In the genomic region with DNA sequence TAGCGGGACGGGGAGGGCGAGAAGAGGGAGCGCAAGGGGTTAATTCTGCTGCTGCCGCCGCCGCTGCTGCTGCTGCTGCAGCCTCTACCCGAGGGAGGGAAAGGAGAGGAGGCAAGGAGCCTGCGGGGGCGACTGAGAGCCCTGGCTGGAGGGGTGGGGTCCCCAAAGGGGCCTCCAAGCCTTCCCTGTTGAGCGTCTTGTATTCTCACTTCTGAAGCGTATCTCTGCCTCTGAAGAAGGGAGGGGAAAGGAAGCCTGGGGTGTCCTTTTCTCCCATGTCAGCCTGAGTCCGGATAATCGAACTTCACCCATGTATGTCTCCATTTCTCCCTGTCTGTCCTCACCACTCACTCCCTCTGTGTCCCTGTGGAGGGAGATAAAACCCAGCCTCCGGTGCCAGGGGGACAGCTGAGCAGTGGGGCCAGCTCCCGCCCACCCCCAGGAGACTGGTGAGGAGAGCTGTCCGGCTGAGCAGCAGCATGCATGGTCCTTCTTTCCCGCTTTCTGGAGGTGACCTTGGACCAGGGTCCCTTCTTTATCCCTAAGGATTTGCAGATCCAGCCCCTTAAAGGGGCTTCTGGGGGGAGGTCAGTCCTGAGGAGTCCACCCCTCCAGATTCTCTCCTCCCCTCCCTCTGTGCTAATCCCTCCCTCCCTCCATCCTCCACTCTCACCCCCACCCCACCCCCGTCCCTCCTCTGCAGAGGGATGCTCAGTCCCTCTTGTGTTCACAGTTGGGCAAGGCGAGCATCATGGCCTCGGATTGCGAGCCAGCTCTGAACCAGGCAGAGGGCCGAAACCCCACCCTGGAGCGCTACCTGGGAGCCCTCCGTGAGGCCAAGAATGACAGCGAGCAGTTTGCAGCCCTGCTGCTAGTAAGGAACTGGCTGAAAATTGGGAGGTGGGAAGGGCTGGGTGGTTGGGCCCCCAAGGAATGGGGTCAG, we compare ENCODE assay signal across 8 cellular contexts. TPM values are rescaled to one million over a fixed set of nuclear protein-coding genes. Genes with fewer than 3 reads are reported as not detected.
A peak's percentile ranks its signal among the peaks of the same experiment; 100 is the strongest.
DNase-seq lines count a peak whose midpoint lies in the region; ATAC-seq and TF ChIP-seq lines count a peak whose summit lies in the region.

No MANE protein-coding gene starts in this region.

- peak overlapping the region; percentile 95 for H3K4me2 ChIP-seq in parathyroid adenoma (ENCODE audit: low read length)

- H3K9me3 ChIP-seq in esophagus (ENCODE audit: control insufficient read depth in 2 of 2, insufficient read depth in 1 of 2, low read depth in 1 of 2, low read length in 1 of 2): no peaks in the 10 kb centered on the region
- no peaks in the 10 kb centered on the region for H3K9me3 ChIP-seq in parathyroid adenoma (ENCODE audit: control insufficient read depth, low read length)

- 29 to 32% methylated on average over 25 to 26 of the region's 26 CpGs for WGBS in esophagus, 2 donors

- DNase-seq in activated T-cell treated with anti-CD3 and anti-CD28 coated beads, Interleukin-2, amount 50 U/mL, for 1 hour: peak; percentile 47
- no peak for DNase-seq in activated T-cell treated with anti-CD3 and anti-CD28 coated beads for 4 hours
- DNase-seq in T-helper 9 cell: peak; percentile 26
- DNase-seq in COLO829 (ENCODE audit: low spot score): no peak
- no peak for DNase-seq in NCI-H2196 treated with DMSO at 0.1 percent for 48 hours (lab: John Stamatoyannopoulos, UW; ENCODE audit: unreplicated experiment)

- peaks cover 2% of the 10 kb centered on the region for H3K79me2 ChIP-seq in parathyroid adenoma

- H3K36me3 ChIP-seq in esophagus (ENCODE audit: control insufficient read depth in 2 of 2, insufficient read depth in 2 of 2, low read length in 1 of 2): peaks cover 0 to 4% of the 10 kb centered on the region in 2 donors
- no peaks in the 10 kb centered on the region for H3K36me3 ChIP-seq in parathyroid adenoma (ENCODE audit: control insufficient read depth, insufficient read depth, low read length)

- H3K27me3 ChIP-seq in esophagus (ENCODE audit: control insufficient read depth in 1 of 2, insufficient read depth in 2 of 2, low read length in 2 of 2) (no peaks in the 10 kb centered on the region), parathyroid adenoma (ENCODE audit: control insufficient read depth, insufficient read depth, low read length) (no peaks in the 10 kb centered on the region)

- H3K27ac ChIP-seq in esophagus (ENCODE audit: low read depth in 2 of 2, low read length in 1 of 2) (peak overlapping the region; percentile 52 to 95), parathyroid adenoma (peak overlapping the region; percentile 92)

- H2AFZ ChIP-seq in parathyroid adenoma: peak overlapping the region; percentile 89

- H3K4me1 ChIP-seq in esophagus (ENCODE audit: control insufficient read depth in 2 of 2, insufficient read depth in 2 of 2, low read length in 1 of 2) (peaks cover 12 to 14% of the 10 kb centered on the region in 2 donors), parathyroid adenoma (peaks cover 9% of the 10 kb centered on the region)

- ATAC-seq in HG02885 (IDR thresholded peaks at IDR 0.05; ENCODE audit: poor library complexity, unreplicated experiment): no peak

- H3K9ac ChIP-seq in parathyroid adenoma: no peak overlapping the region

- TF ChIP-seq CTCF in parathyroid adenoma (IDR thresholded peaks at IDR 0.05): no peak

- peak overlapping the region; percentile 83 to 94 for H3K4me3 ChIP-seq in esophagus (ENCODE audit: low read depth in 1 of 2, low read length in 2 of 2)
- H3K4me3 ChIP-seq in parathyroid adenoma (ENCODE audit: low read depth, low read length): peak overlapping the region; percentile 84

RNA-seq across cellular contexts. Expression of a gene that starts 1.0 kb away (rescaled TPM):
- polyA plus RNA-seq in esophagus: 1 to 10 TPM; 4.6 to 8.3 TPM

RNA-seq across cellular contexts. Expression of a gene that starts 1.4 kb away (rescaled TPM):
- polyA plus RNA-seq in esophagus: 10 to 100 TPM; 12.8 to 16.7 TPM

RNA-seq across cellular contexts. Expression of a gene that starts 14.5 kb away (rescaled TPM):
- polyA plus RNA-seq in esophagus: 1 to 10 TPM in 1 of 2 donors, under 1 TPM in 1; 0.87 to 1.0 TPM

Comparison
In these comparisons a context has a peak if more than half of its experiments do, and no peak if none do; other contexts are left out.
1. DNase-seq: peak in activated T-cell treated with anti-CD3 and anti-CD28 coated beads, Interleukin-2, amount 50 U/mL, for 1 hour (single experiment) and T-helper 9 cell (single experiment); none in activated T-cell treated with anti-CD3 and anti-CD28 coated beads for 4 hours (single experiment), COLO829 (single experiment) and NCI-H2196 treated with DMSO at 0.1 percent for 48 hours (single experiment).